ENCODE assay signal across 9 cellular contexts in genomic region chr18:62339106-62339988, GRCh38. TPM values are rescaled to one million over a fixed set of nuclear protein-coding genes. Genes with fewer than 3 reads are reported as not detected.
DNase-seq lines count a peak whose midpoint lies in the region; ATAC-seq and TF ChIP-seq lines count a peak whose summit lies in the region.
"Had no signal": no experiment of that assay in that cellular context is flagged by ENCODE, and none has a peak within 500 bp of the region (broad histone marks: within the 10 kb centered on the region; RNA-seq: fewer than 3 reads in every experiment).

No MANE protein-coding gene starts in this region.

- H3K9ac ChIP-seq in mammary epithelial cell (ENCODE audit: insufficient read depth, low read length): no peak overlapping the region

- H3K27ac Mint-ChIP-seq in activated CD4-positive, alpha-beta T cell treated with anti-CD3 and anti-CD28 coated beads, Interleukin-2, amount 10 ng/mL, durations not matched to agents 7 days and 5 days: no peak overlapping the region

- H3K4me3 Mint-ChIP-seq in activated CD4-positive, alpha-beta T cell treated with anti-CD3 and anti-CD28 coated beads, Interleukin-2, amount 10 ng/mL, durations not matched to agents 7 days and 5 days: no peak overlapping the region

- no peaks in the 10 kb centered on the region for H3K79me2 ChIP-seq in mammary epithelial cell (ENCODE audit: insufficient read depth, low read length)

- H3K27me3 ChIP-seq in mammary epithelial cell (ENCODE audit: insufficient read depth, low read length) (no peaks in the 10 kb centered on the region), uterus (no peaks in the 10 kb centered on the region)

- peaks cover 19% of the 10 kb centered on the region for H3K4me1 Mint-ChIP-seq in activated CD4-positive, alpha-beta T cell treated with anti-CD3 and anti-CD28 coated beads, Interleukin-2, amount 10 ng/mL, durations not matched to agents 7 days and 5 days

- intact Hi-C loops in mammary epithelial cell (cut with micrococcal nuclease) (no loop called here), uterus (cut with DNase I; ENCODE audit: low total_unique reads) (no loop called here)

- no TSS peak for BruUV-seq in mammary epithelial cell (replicated peaks; lab: Mats Ljungman, UMichigan)

- TF ChIP-seq CTCF in NB4 (IDR thresholded peaks at IDR 0.05; ENCODE audit: low read depth, low read length): no peak
- no peak for TF ChIP-seq CTCF in mammary epithelial cell (conservative IDR thresholded peaks at IDR 0.05 in 1 of 2, IDR thresholded peaks at IDR 0.05 in 1 of 2; ENCODE audit: extremely low read depth in 1 of 2, insufficient read depth in 1 of 2, low read depth in 1 of 2, low read length in 2 of 2)
- TF ChIP-seq CTCF in omental fat pad (IDR thresholded peaks at IDR 0.05): no peak
- no peak for TF ChIP-seq CTCF in uterus (IDR thresholded peaks at IDR 0.05)

- H3K4me1 ChIP-seq in mammary epithelial cell (ENCODE audit: insufficient read depth, low read length) (peaks cover 15% of the 10 kb centered on the region), uterus (no peaks in the 10 kb centered on the region)

- H3K9me3 ChIP-seq in mammary epithelial cell (replicated peaks; ENCODE audit: insufficient read depth, low read length) (no peaks in the 10 kb centered on the region), uterus (no peaks in the 10 kb centered on the region)
- H3K9me3 ChIP-seq: heart left ventricle had no signal

- TF ChIP-seq POLR2A in NB4 (IDR thresholded peaks at IDR 0.05; ENCODE audit: extremely low read depth, insufficient read length) (no peak), uterus (IDR thresholded peaks at IDR 0.05) (no peak)

- no peak overlapping the region for H3K27ac ChIP-seq in mammary epithelial cell (ENCODE audit: insufficient read depth, low read depth, low read length)
- no peak overlapping the region for H3K27ac ChIP-seq in uterus
- H3K27ac ChIP-seq: heart left ventricle had no signal

- H3K4me3 ChIP-seq in NB4 (ENCODE audit: low read depth, low read length) (no peak overlapping the region), mammary epithelial cell (replicated peaks in 1 of 3; ENCODE audit: insufficient read depth in 1 of 3, low read depth in 2 of 3, low read length in 3 of 3) (no peak overlapping the region), uterus (no peak overlapping the region)
- H3K4me3 ChIP-seq: heart left ventricle had no signal

- peak overlapping the region; percentile 25 for H2AFZ ChIP-seq in mammary epithelial cell (ENCODE audit: low read depth, low read length)

- H3K9me3 Mint-ChIP-seq in activated CD4-positive, alpha-beta T cell treated with anti-CD3 and anti-CD28 coated beads, Interleukin-2, amount 10 ng/mL, durations not matched to agents 7 days and 5 days: no peaks in the 10 kb centered on the region

- CTCF ChIA-PET in activated CD4-positive, alpha-beta T cell treated with anti-CD3 and anti-CD28 coated beads, Interleukin-2, amount 10 ng/mL, durations not matched to agents 7 days and 5 days (lab: Charles Lee): interaction anchor here (0.6 to 2.7 kb wide), 7 partner anchors 8 to 245 kb away, joined by 3 to 7 read pairs (median 3); partner anchors contain the start of gene TNFRSF11A
- CTCF ChIA-PET in mammary epithelial cell (lab: Charles Lee; ENCODE audit: low non-redundant PET): no interaction called here

- H3K36me3 ChIP-seq in mammary epithelial cell (ENCODE audit: insufficient read depth, low read length) (no peaks in the 10 kb centered on the region), uterus (no peaks in the 10 kb centered on the region)
- H3K36me3 ChIP-seq: heart left ventricle had no signal

- POLR2A ChIA-PET in activated CD4-positive, alpha-beta T cell treated with anti-CD3 and anti-CD28 coated beads, Interleukin-2, amount 10 ng/mL, durations not matched to agents 7 days and 5 days (lab: Charles Lee): interaction anchor here (0.6 kb wide), 1 partner anchor 281 kb away, joined by 4 read pairs; no protein-coding TSS in a partner anchor

- no peaks in the 10 kb centered on the region for H3K27me3 Mint-ChIP-seq in activated CD4-positive, alpha-beta T cell treated with anti-CD3 and anti-CD28 coated beads, Interleukin-2, amount 10 ng/mL, durations not matched to agents 7 days and 5 days

- in situ Hi-C loops in mammary epithelial cell (cut with MboI; ENCODE audit: low sequenced_read_pairs in 2 of 2): no loop called here

- 54% methylated on average over 15 of the region's 15 CpGs for WGBS in mammary epithelial cell (ENCODE audit: low coverage, missing lambda C conversion rate)

- H4K20me1 ChIP-seq in mammary epithelial cell (ENCODE audit: insufficient read depth, low read length): no peaks in the 10 kb centered on the region

- peak overlapping the region; percentile 45 for H3K4me2 ChIP-seq in mammary epithelial cell (ENCODE audit: insufficient read depth, low read depth, low read length)

- dilution Hi-C loops in mammary epithelial cell (cut with HindIII; ENCODE audit: low sequenced_read_pairs): no loop called here

- peak; percentile 50 for DNase-seq in activated CD4-positive, alpha-beta T cell treated with anti-CD3 and anti-CD28 coated beads for 48 hours
- DNase-seq in activated CD4-positive, alpha-beta T cell treated with anti-CD3 and anti-CD28 coated beads, Interleukin-2, amount 10 ng/mL, durations not matched to agents 7 days and 5 days: no peak
- peak; percentile 49 for DNase-seq in NB4 (ENCODE audit: low read depth)
- DNase-seq in mammary epithelial cell: peak; percentile 86
- no peak for DNase-seq in omental fat pad (ENCODE audit: low spot score)
- DNase-seq in uterus: no peak

- peaks cover 2% of the 10 kb centered on the region for H3K36me3 Mint-ChIP-seq in activated CD4-positive, alpha-beta T cell treated with anti-CD3 and anti-CD28 coated beads, Interleukin-2, amount 10 ng/mL, durations not matched to agents 7 days and 5 days (ENCODE audit: low read depth)

- ATAC-seq in omental fat pad (ENCODE audit: low FRiP score): peak; percentile 89
- ATAC-seq in GM21526 (IDR thresholded peaks at IDR 0.05; ENCODE audit: low FRiP score, unreplicated experiment): no peak
- ATAC-seq in HG02763 (IDR thresholded peaks at IDR 0.05; ENCODE audit: unreplicated experiment): no peak

RNA-seq across cellular contexts. Expression of gene TNFRSF11A, which starts 14.2 kb away (rescaled TPM):
- total RNA-seq in activated CD4-positive, alpha-beta T cell treated with anti-CD3 and anti-CD28 coated beads, Interleukin-2, amount 10 ng/mL, durations not matched to agents 7 days and 5 days: 1 to 10 TPM; 8.6 to 9.1 TPM
- 1 to 10 TPM in 1 of 2 donors, under 1 TPM in 1; 0.50 to 6.1 TPM for total RNA-seq in mammary epithelial cell
- polyA plus RNA-seq in mammary epithelial cell: 2.3 TPM
- polyA minus RNA-seq in mammary epithelial cell: 0.72 TPM
- total RNA-seq in omental fat pad: 10 to 100 TPM in 1 of 4 donors, 1 to 10 TPM in 3; 2.1 to 22.7 (median 3.8) TPM
- 1 to 10 TPM in 3 of 4 donors, under 1 TPM in 1; 0.26 to 7.4 (median 5.1) TPM for total RNA-seq in uterus

Comparison
In these comparisons a context has a peak if more than half of its experiments do, and no peak if none do; other contexts are left out.
1. DNase-seq: peak in activated CD4-positive, alpha-beta T cell treated with anti-CD3 and anti-CD28 coated beads for 48 hours (single experiment), NB4 (single experiment) and mammary epithelial cell (single experiment); none in activated CD4-positive, alpha-beta T cell treated with anti-CD3 and anti-CD28 coated beads, Interleukin-2, amount 10 ng/mL, durations not matched to agents 7 days and 5 days (single experiment), omental fat pad (single experiment) and uterus (0 of 2).